8 cellular contexts compared by ENCODE assay signal in the genomic region with DNA sequence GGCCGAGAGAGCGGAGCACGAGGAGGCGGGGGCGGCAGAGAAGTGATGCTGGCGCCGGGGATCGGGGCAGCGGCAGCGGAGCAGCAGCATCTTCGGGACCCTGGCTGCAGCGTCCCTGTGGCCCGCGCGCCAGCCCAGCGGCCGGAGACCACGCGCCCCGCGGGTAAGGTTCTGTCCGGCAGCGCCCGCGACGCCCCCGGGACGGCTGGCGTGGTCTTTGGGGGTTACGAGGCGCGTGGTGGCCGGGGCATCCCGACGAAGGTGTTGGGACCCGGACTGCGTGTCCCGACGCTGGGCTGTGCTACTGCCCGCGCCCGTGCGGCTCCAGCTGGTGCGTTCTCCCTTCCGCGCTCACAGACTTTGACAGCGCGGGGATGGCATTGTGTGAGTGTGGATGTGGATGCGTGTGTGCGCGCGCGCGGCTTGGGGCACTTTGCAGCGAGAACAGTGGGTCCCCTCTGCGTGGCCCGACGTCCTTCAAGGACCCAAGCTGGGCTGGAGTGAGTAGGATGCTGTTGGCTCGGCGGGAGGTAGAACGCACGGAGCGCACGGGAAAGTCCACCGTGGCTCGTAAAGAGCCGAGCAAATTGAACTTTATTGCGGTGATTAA. TPM values are rescaled to one million over a fixed set of nuclear protein-coding genes. Genes with fewer than 3 reads are reported as not detected.
DNase-seq lines count a peak whose midpoint lies in the region; ATAC-seq, FAIRE-seq and TF ChIP-seq lines count a peak whose summit lies in the region.
"Had no signal": no experiment of that assay in that cellular context is flagged by ENCODE, and none has a peak within 500 bp of the region (broad histone marks: within the 10 kb centered on the region; RNA-seq: fewer than 3 reads in every experiment).

No MANE protein-coding gene starts in this region.

- WGBS in GM12878 (ENCODE audit: insufficient coverage, insufficient replicate concordance, low lambda C conversion rate, missing lambda C conversion rate), result 40% methylated on average over 38 of the region's 68 CpGs

- CTCF ChIA-PET in GM12878 (lab: Yijun Ruan, JAX), result no interaction called here

- no peaks in the 10 kb centered on the region for H4K20me1 ChIP-seq in GM12878 (ENCODE audit: control insufficient read depth, insufficient read depth)

- intact Hi-C loops in GM12878 (cut with micrococcal nuclease; ENCODE audit: unreplicated experiment), result no loop called here

- POLR2A ChIA-PET in GM12878 (lab: Charles Lee), result no interaction called here

- H3K27me3 ChIP-seq in GM12878 (replicated peaks in 1 of 2; ENCODE audit: control insufficient read depth in 2 of 2, insufficient read depth in 2 of 2, low read length in 1 of 2) (peaks cover 5% of the 10 kb centered on the region in 2 experiments), skeletal muscle tissue (ENCODE audit: control insufficient read depth in 3 of 3, insufficient read depth in 3 of 3, low read length in 3 of 3) (peaks cover 24 to 39% (median 28%) of the 10 kb centered on the region in 3 donors)

- peak; percentile 7 for DNase-seq in M059J (ENCODE audit: low read depth)
- no peak for DNase-seq in GM12878 (ENCODE audit: low read depth, low spot score)
- DNase-seq in NOMO-1 treated with DMSO at 0.1 percent for 48 hours (lab: John Stamatoyannopoulos, UW; ENCODE audit: unreplicated experiment), result no peak

- SMC1A ChIA-PET in GM12878 (lab: Charles Lee; ENCODE audit: uncharacterized antibody, unreplicated experiment), result no interaction called here

- ATAC-seq in GM21723 (IDR thresholded peaks at IDR 0.05; ENCODE audit: unreplicated experiment), result peak; percentile 20
- peak; percentile 10; the same call in 1 of the 3 replicates for ATAC-seq in GM12878

- no peak for TF ChIP-seq CTCF in GM12878 (IDR thresholded peaks at IDR 0.05 in 2 of 3, conservative IDR thresholded peaks at IDR 0.05 in 1 of 3; ENCODE audit: control insufficient read depth in 2 of 3, extremely low read depth in 1 of 3, insufficient read depth in 1 of 3, low read depth in 3 of 3, low read length in 3 of 3)

- BruUV-seq in GM12878 (replicated peaks; lab: Mats Ljungman, UMichigan), result no TSS peak

- no peak for TF ChIP-seq EP300 in GM12878 (IDR thresholded peaks at IDR 0.05; ENCODE audit: borderline replicate concordance in 1 of 2, control insufficient read depth in 1 of 2, low read depth in 2 of 2, low read length in 2 of 2)

- in situ Hi-C loops in GM12878 (cut with MboI), result no loop called here

- H3K79me2 ChIP-seq in GM12878 (ENCODE audit: control insufficient read depth, insufficient read depth, low read length), result no peaks in the 10 kb centered on the region

- peak overlapping the region; percentile 59; the same call in 1 of the 2 replicates for H3K4me3 ChIP-seq in GM08714 (ENCODE audit: low read length)
- H3K4me3 ChIP-seq in GM12878, result no peak overlapping the region; the same call in 1 of the 2 replicates
- H3K4me3 ChIP-seq in iPS-18c (ENCODE audit: insufficient read depth, low read depth, low read length), result peak overlapping the region; percentile 68
- peak overlapping the region; percentile 57 to 76 (median 72) for H3K4me3 ChIP-seq in skeletal muscle tissue (ENCODE audit: low read length in 3 of 3)

- FAIRE-seq in GM12878 (lab: Jason Lieb, UNC), result no peak

- no peak for TF ChIP-seq POLR2A in GM12878 (IDR thresholded peaks at IDR 0.05; ENCODE audit: low read depth, low read length)

- 0 out of 2 replicates have a peak, but pooled peaks cover 3% of the 10 kb centered on the region for H3K4me1 ChIP-seq in GM12878 (ENCODE audit: control insufficient read depth, insufficient read depth, low read length)
- H3K4me1 ChIP-seq in skeletal muscle tissue (ENCODE audit: control insufficient read depth in 3 of 3, insufficient read depth in 3 of 3, low read length in 3 of 3), result peaks cover 13 to 22% (median 18%) of the 10 kb centered on the region in 3 donors

- no peaks in the 10 kb centered on the region; the same call in 2 of the 3 replicates for H3K9me3 ChIP-seq in GM12878 (replicated peaks; ENCODE audit: control insufficient read depth, insufficient read depth, low read length)
- no peaks in the 10 kb centered on the region for H3K9me3 ChIP-seq in iPS-18c (ENCODE audit: control insufficient read depth, insufficient read depth, low read length)
- H3K9me3 ChIP-seq in skeletal muscle tissue (ENCODE audit: control insufficient read depth in 3 of 3, low read length in 3 of 3), result no peaks in the 10 kb centered on the region
- H3K9me3 ChIP-seq: adrenal gland had no signal

- TF ChIP-seq RAD21 in GM12878 (IDR thresholded peaks at IDR 0.05; ENCODE audit: insufficient read depth, low read depth, low read length), result no peak

- no peak overlapping the region for H3K27ac ChIP-seq in GM12878 (ENCODE audit: control insufficient read depth, insufficient read depth)
- no peak overlapping the region for H3K27ac ChIP-seq in skeletal muscle tissue (ENCODE audit: low read depth, low read length)

- H3K36me3 ChIP-seq in GM12878 (ENCODE audit: control insufficient read depth in 2 of 2, insufficient read depth in 2 of 2, low read length in 1 of 2) (no peaks in the 10 kb centered on the region), skeletal muscle tissue (ENCODE audit: control insufficient read depth in 3 of 3, insufficient read depth in 3 of 3, low read length in 3 of 3) (no peaks in the 10 kb centered on the region)
- H3K36me3 ChIP-seq: adrenal gland had no signal

- RAD21 ChIA-PET in GM12878 (lab: Charles Lee; ENCODE audit: unreplicated experiment), result no interaction called here

- peak overlapping the region; percentile 61 for H2AFZ ChIP-seq in GM12878 (ENCODE audit: control insufficient read depth, low read depth, low read length)

- H3K4me2 ChIP-seq in GM12878 (ENCODE audit: control insufficient read depth, insufficient read depth), result peak overlapping the region; percentile 70

- no peak overlapping the region for H3K9ac ChIP-seq in GM12878 (ENCODE audit: control insufficient read depth, insufficient read depth, low read length)
- H3K9ac ChIP-seq in skeletal muscle tissue (ENCODE audit: low read depth in 1 of 3, low read length in 3 of 3), result peak overlapping the region in 2 of 3 donors; percentile 38 to 40

TF ChIP-seq in GM12878, 131 proteins besides CTCF, POLR2A, EP300 and RAD21 (continues in another document):
- 0 out of 3 replicates have a peak, but pooled peaks of 1 of the 2 experiments have one; percentile 21 for TF ChIP-seq EGR1 (IDR thresholded peaks at IDR 0.05; ENCODE audit: borderline replicate concordance in 1 of 2, low read depth in 2 of 2, low read length in 2 of 2)
- no peak for TF ChIP-seq ZNF384 (IDR thresholded peaks at IDR 0.05; ENCODE audit: borderline replicate concordance, low read depth, low read length)
- no peak for TF ChIP-seq CREB1 (IDR thresholded peaks at IDR 0.05; ENCODE audit: low read depth)
- no peak for TF ChIP-seq TAF1 (IDR thresholded peaks at IDR 0.05; ENCODE audit: borderline replicate concordance, low read depth, low read length)
- no peak for TF ChIP-seq BCL11A (IDR thresholded peaks at IDR 0.05; ENCODE audit: low read depth, low read length)
- no peak for TF ChIP-seq NBN (IDR thresholded peaks at IDR 0.05)
- no peak for TF ChIP-seq ZNF592 (IDR thresholded peaks at IDR 0.05)

RNA-seq across cellular contexts. Expression of gene B3GALT1, which starts 0.5 kb away (rescaled TPM):
- total RNA-seq in M059J (2014; rRNA removed; shearing (Covaris generic)), result not detected in 2 replicates
- total RNA-seq in GM12878 (2013; cell fraction: nucleolus; rRNA removed), result not detected in 2 replicates
- not detected in 2 replicates for total RNA-seq in GM12878 (2014; rRNA removed)
- total RNA-seq in GM12878 (2014; rRNA removed; fragmentation: Illumina TruSeq; extraction: Trizol), result not detected in 2 replicates
- total RNA-seq in GM12878 (2021), result 0.05 TPM in 1 of 2 replicates, not detected in the other
- polyA plus RNA-seq in GM12878 (2011; ENCODE audit: low read depth), result not detected
- not detected in 2 replicates for polyA plus RNA-seq in GM12878 (2011; rRNA removed)
- polyA plus RNA-seq in GM12878 (2011; cell fraction: cytosol; rRNA removed), result not detected in 2 replicates
- polyA plus RNA-seq in GM12878 (2011; cell fraction: nucleus; rRNA removed), result not detected in 2 replicates
- polyA plus RNA-seq in GM12878 (2012), result not detected in 2 replicates
- not detected in 2 replicates for polyA plus RNA-seq in GM12878 (2014; fragmentation: Illumina TruSeq; extraction: Trizol)
- polyA plus RNA-seq in GM12878 (2014; fragmentation: Nextera tagmentation; extraction: Ambion mirVana), result not detected
- not detected in 2 replicates for polyA plus RNA-seq in GM12878 (2014; rRNA removed)
- not detected for polyA plus RNA-seq in GM12878 (2016; fragmentation: Nextera tagmentation; extraction: Ambion mirVana)
- not detected in 2 replicates for polyA minus RNA-seq in GM12878 (2011; rRNA and poly(A)+ RNA removed)
- polyA minus RNA-seq in GM12878 (2011; cell fraction: cytosol; rRNA and poly(A)+ RNA removed), result not detected in 2 replicates
- polyA minus RNA-seq in GM12878 (2011; cell fraction: nucleus; rRNA and poly(A)+ RNA removed), result under 0.01 and 0.10 TPM in 2 replicates
- total RNA-seq in skeletal muscle tissue, result 1.0 TPM
